11 cellular contexts compared by ENCODE assay signal in the genomic region with DNA sequence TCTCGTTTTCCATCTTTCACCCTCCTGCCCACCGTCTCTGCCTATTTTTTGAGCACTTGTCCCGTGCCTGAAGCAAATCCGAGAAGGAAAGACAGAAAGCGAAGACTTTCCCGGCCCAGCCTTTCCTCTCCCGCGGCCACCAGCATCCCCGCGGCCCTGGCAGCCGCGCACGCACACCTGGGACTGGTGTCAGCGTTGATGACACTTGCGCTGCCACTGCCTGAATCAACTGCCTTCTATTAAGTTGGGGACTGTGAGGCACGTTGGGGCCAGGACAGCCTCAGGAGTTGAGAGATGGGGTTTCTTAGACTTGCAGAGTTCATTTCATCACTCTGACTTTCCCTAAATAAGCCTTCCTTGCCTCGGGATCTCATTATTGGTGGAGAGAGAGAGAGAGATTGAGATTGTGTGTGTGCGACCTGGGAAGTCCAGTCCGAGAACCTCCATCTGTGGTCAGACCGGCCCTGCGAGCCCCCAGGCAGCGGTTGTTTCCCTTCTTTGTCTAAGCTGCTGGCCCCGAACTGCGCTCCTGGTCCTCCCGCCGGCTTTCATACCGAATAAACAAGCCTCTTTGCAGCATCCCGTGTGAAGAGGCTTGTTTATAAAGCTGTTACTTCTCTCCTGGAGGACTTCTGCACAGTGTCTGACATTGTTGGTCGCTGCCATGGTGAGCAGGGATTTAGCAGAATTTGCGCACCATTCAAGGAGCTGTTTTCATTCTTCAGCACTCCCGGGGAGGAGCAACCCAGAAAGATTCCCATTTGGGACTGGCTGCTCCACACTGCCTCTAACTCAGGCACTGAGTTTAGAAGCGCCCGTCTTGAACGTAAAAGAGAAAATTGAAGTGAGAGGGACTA. TPM values are rescaled to one million over a fixed set of nuclear protein-coding genes. Genes with fewer than 3 reads are reported as not detected.
A peak's percentile ranks its signal among the peaks of the same experiment; 100 is the strongest.
DNase-seq lines count a peak whose midpoint lies in the region; ATAC-seq and TF ChIP-seq lines count a peak whose summit lies in the region.
"Had no signal": no experiment of that assay in that cellular context is flagged by ENCODE, and none has a peak within 500 bp of the region (broad histone marks: within the 10 kb centered on the region; RNA-seq: fewer than 3 reads in every experiment).

No MANE protein-coding gene starts in this region.

- TF ChIP-seq CTCF in endodermal cell (conservative IDR thresholded peaks at IDR 0.05), result no peak
- no peak for TF ChIP-seq CTCF in upper lobe of right lung (IDR thresholded peaks at IDR 0.05)

- no peak overlapping the region for H3K4me3 Mint-ChIP-seq in activated naive CD8-positive, alpha-beta T cell treated with anti-CD3 and anti-CD28 coated beads, Interleukin-2, amount 10 ng/mL, durations not matched to agents 7 days and 5 days
- H3K4me3 Mint-ChIP-seq in activated naive CD8-positive, alpha-beta T cell treated with anti-CD3 and anti-CD28 coated beads, Interleukin-2, amount 50 U/mL, for 24 hours, result no peak overlapping the region
- peak overlapping the region; percentile 33 for H3K4me3 Mint-ChIP-seq in endodermal cell

- H3K9me3 ChIP-seq in endodermal cell (ENCODE audit: control insufficient read depth, low read length) (no peaks in the 10 kb centered on the region), upper lobe of right lung (no peaks in the 10 kb centered on the region)

- H3K27me3 Mint-ChIP-seq in activated naive CD8-positive, alpha-beta T cell treated with anti-CD3 and anti-CD28 coated beads, Interleukin-2, amount 10 ng/mL, durations not matched to agents 7 days and 5 days, result peaks cover 37% of the 10 kb centered on the region
- peaks cover 44% of the 10 kb centered on the region for H3K27me3 Mint-ChIP-seq in activated naive CD8-positive, alpha-beta T cell treated with anti-CD3 and anti-CD28 coated beads, Interleukin-2, amount 50 U/mL, for 24 hours
- H3K27me3 Mint-ChIP-seq in endodermal cell (ENCODE audit: insufficient read depth), result peaks cover 51% of the 10 kb centered on the region

- no peaks in the 10 kb centered on the region for H3K36me3 ChIP-seq in endodermal cell (ENCODE audit: control insufficient read depth, insufficient read depth, low read length)
- no peaks in the 10 kb centered on the region for H3K36me3 ChIP-seq in upper lobe of right lung

- POLR2A ChIA-PET in activated naive CD8-positive, alpha-beta T cell treated with anti-CD3 and anti-CD28 coated beads, Interleukin-2, amount 10 ng/mL, durations not matched to agents 7 days and 5 days (lab: Charles Lee), result no interaction called here

- intact Hi-C loops in upper lobe of right lung (cut with DNase I), result no loop called here

- H3K27ac ChIP-seq in endodermal cell (ENCODE audit: low read depth, low read length) (no peak overlapping the region), upper lobe of right lung (no peak overlapping the region)
- H3K27ac ChIP-seq: KMS-11 had no signal

- peaks cover 40% of the 10 kb centered on the region for H3K27me3 ChIP-seq in endodermal cell (ENCODE audit: control insufficient read depth, insufficient read depth, low read length, poor library complexity, severe bottlenecking)
- peaks cover 48% of the 10 kb centered on the region for H3K27me3 ChIP-seq in upper lobe of right lung

- H3K27ac Mint-ChIP-seq in activated naive CD8-positive, alpha-beta T cell treated with anti-CD3 and anti-CD28 coated beads, Interleukin-2, amount 10 ng/mL, durations not matched to agents 7 days and 5 days, result peak overlapping the region; percentile 67
- no peak overlapping the region for H3K27ac Mint-ChIP-seq in activated naive CD8-positive, alpha-beta T cell treated with anti-CD3 and anti-CD28 coated beads, Interleukin-2, amount 50 U/mL, for 24 hours
- H3K27ac Mint-ChIP-seq in endodermal cell, result no peak overlapping the region

- H3K4me3 ChIP-seq in endodermal cell (ENCODE audit: low read length), result peak overlapping the region; percentile 65
- H3K4me3 ChIP-seq in upper lobe of right lung, result peak overlapping the region; percentile 29

- ATAC-seq in activated naive CD8-positive, alpha-beta T cell treated with anti-CD3 and anti-CD28 coated beads, Interleukin-2, amount 10 ng/mL, durations not matched to agents 7 days and 5 days (ENCODE audit: low read depth), result no peak
- no peak for ATAC-seq in activated naive CD8-positive, alpha-beta T cell treated with anti-CD3 and anti-CD28 coated beads, Interleukin-2, amount 50 U/mL, for 24 hours
- no peak for ATAC-seq in upper lobe of right lung
- no peak for ATAC-seq in GM18907 (IDR thresholded peaks at IDR 0.05; ENCODE audit: unreplicated experiment)
- no peak for ATAC-seq in HG02610 (IDR thresholded peaks at IDR 0.05; ENCODE audit: unreplicated experiment)

- H3K9me3 Mint-ChIP-seq in activated naive CD8-positive, alpha-beta T cell treated with anti-CD3 and anti-CD28 coated beads, Interleukin-2, amount 10 ng/mL, durations not matched to agents 7 days and 5 days, result no peaks in the 10 kb centered on the region
- H3K9me3 Mint-ChIP-seq in activated naive CD8-positive, alpha-beta T cell treated with anti-CD3 and anti-CD28 coated beads, Interleukin-2, amount 50 U/mL, for 24 hours, result no peaks in the 10 kb centered on the region
- H3K9me3 Mint-ChIP-seq in endodermal cell, result no peaks in the 10 kb centered on the region

- no peak overlapping the region for H3K9ac ChIP-seq in endodermal cell (ENCODE audit: extremely low read depth, low read length, poor library complexity, severe bottlenecking)
- H3K9ac ChIP-seq: KMS-11 had no signal

- H3K36me3 Mint-ChIP-seq in activated naive CD8-positive, alpha-beta T cell treated with anti-CD3 and anti-CD28 coated beads, Interleukin-2, amount 10 ng/mL, durations not matched to agents 7 days and 5 days, result peaks cover 1% of the 10 kb centered on the region
- no peaks in the 10 kb centered on the region for H3K36me3 Mint-ChIP-seq in activated naive CD8-positive, alpha-beta T cell treated with anti-CD3 and anti-CD28 coated beads, Interleukin-2, amount 50 U/mL, for 24 hours (ENCODE audit: low read depth)
- no peaks in the 10 kb centered on the region for H3K36me3 Mint-ChIP-seq in endodermal cell (ENCODE audit: low read depth)

- no peak for DNase-seq in activated naive CD8-positive, alpha-beta T cell treated with anti-CD3 and anti-CD28 coated beads, Interleukin-2, amount 10 ng/mL, durations not matched to agents 7 days and 5 days
- no peak for DNase-seq in activated naive CD8-positive, alpha-beta T cell treated with anti-CD3 and anti-CD28 coated beads, Interleukin-2, amount 50 U/mL, for 24 hours
- DNase-seq in endodermal cell (peak; percentile 75), midbrain (lab: John Stamatoyannopoulos, UW) (peak; percentile 64), upper lobe of right lung (no peak), activated gamma-delta T cell (lab: John Stamatoyannopoulos, UW) (no peak)
- DNase-seq: kidney glomerular epithelial cell had no signal

- 9 to 14% methylated on average over 5 to 34 of the region's 34 CpGs for WGBS in endodermal cell (ENCODE audit: insufficient coverage in 1 of 2, insufficient read length in 1 of 2), 2 experiments

- H3K4me1 Mint-ChIP-seq in activated naive CD8-positive, alpha-beta T cell treated with anti-CD3 and anti-CD28 coated beads, Interleukin-2, amount 10 ng/mL, durations not matched to agents 7 days and 5 days, result peaks cover 2% of the 10 kb centered on the region
- peaks cover 5% of the 10 kb centered on the region for H3K4me1 Mint-ChIP-seq in activated naive CD8-positive, alpha-beta T cell treated with anti-CD3 and anti-CD28 coated beads, Interleukin-2, amount 50 U/mL, for 24 hours
- H3K4me1 Mint-ChIP-seq in endodermal cell, result peaks cover 5% of the 10 kb centered on the region

- H3K4me1 ChIP-seq in endodermal cell (ENCODE audit: control insufficient read depth, insufficient read depth, low read length) (peaks cover 3% of the 10 kb centered on the region), upper lobe of right lung (peaks cover 10% of the 10 kb centered on the region)

RNA-seq across cellular contexts. Expression of a gene that starts 1.5 kb away (rescaled TPM):
- total RNA-seq in activated naive CD8-positive, alpha-beta T cell treated with anti-CD3 and anti-CD28 coated beads, Interleukin-2, amount 10 ng/mL, durations not matched to agents 7 days and 5 days, result not detected
- total RNA-seq in endodermal cell, result 1 to 10 TPM; 1.6 to 1.9 TPM
- 3.0 TPM for polyA plus RNA-seq in endodermal cell (2013, experiment 1 of 2)
- 3.4 TPM for polyA plus RNA-seq in endodermal cell (2013, experiment 2 of 2)
- 0.75 TPM for total RNA-seq in upper lobe of right lung
- polyA plus RNA-seq: BJ had no signal

Comparison
In these comparisons a context has a peak if more than half of its experiments do, and no peak if none do; other contexts are left out.
1. DNase-seq: peak in endodermal cell (single experiment) and midbrain (single experiment); none in activated naive CD8-positive, alpha-beta T cell treated with anti-CD3 and anti-CD28 coated beads, Interleukin-2, amount 10 ng/mL, durations not matched to agents 7 days and 5 days (single experiment), activated naive CD8-positive, alpha-beta T cell treated with anti-CD3 and anti-CD28 coated beads, Interleukin-2, amount 50 U/mL, for 24 hours (single experiment), upper lobe of right lung (single experiment) and activated gamma-delta T cell (single experiment).